In the genomic region with DNA sequence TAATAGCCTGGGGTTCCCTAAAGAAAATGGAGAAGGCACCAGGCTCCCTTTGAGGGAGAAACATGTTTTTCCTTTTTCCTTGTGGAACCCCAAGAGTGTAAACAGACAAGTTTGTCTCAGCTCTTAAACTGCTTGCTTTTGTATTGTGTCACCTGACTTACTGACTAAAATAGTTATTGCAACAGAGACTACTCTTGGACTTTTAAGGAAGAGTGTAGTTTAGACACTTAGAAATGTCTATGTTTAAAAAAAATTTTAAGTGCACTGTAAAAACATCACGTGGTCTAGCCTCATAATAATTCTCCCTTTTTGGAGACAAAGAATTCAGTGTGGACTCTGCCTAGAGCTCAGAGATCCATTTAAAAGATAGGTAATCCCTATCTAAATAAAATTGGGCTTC, we compare ENCODE assay signal across 19 cellular contexts.
A peak's percentile ranks its signal among the peaks of the same experiment; 100 is the strongest.
DNase-seq lines count a peak whose midpoint lies in the region; ATAC-seq lines count a peak whose summit lies in the region.
"Had no signal": no experiment of that assay in that cellular context is flagged by ENCODE, and none has a peak within 500 bp of the region (broad histone marks: within the 10 kb centered on the region; RNA-seq: fewer than 3 reads in every experiment).

No MANE protein-coding gene starts in this region.

- peaks cover 17% of the 10 kb centered on the region for H3K4me1 Mint-ChIP-seq in dendritic cell treated with granulocyte-macrophage colony-stimulating factor and Interleukin-4, amounts not matched to agents 40 ng/mL and 50 ng/mL, for 4 days (ENCODE audit: low read depth)
- H3K4me1 Mint-ChIP-seq: natural killer cell had no signal

- H3K14ac ChIP-seq in neuronal stem cell (ENCODE audit: low read length): no peak overlapping the region

- peak overlapping the region; percentile 5 for H2AFZ ChIP-seq in neuronal stem cell (ENCODE audit: low read length)
- H2AFZ ChIP-seq: PC-9 had no signal

- H3K9me3 Mint-ChIP-seq in dendritic cell treated with granulocyte-macrophage colony-stimulating factor and Interleukin-4, amounts not matched to agents 40 ng/mL and 50 ng/mL, for 4 days: peaks cover 12% of the 10 kb centered on the region

- no peak overlapping the region for H2BK15ac ChIP-seq in neuronal stem cell (ENCODE audit: low read length)

- H4K91ac ChIP-seq in neuronal stem cell (ENCODE audit: low read depth, low read length, poor library complexity): no peak overlapping the region

- no peaks in the 10 kb centered on the region for H3K36me3 ChIP-seq in neuronal stem cell (replicated peaks in 1 of 2; ENCODE audit: control insufficient read depth in 2 of 2, insufficient read depth in 2 of 2, low read length in 2 of 2)

- no peak overlapping the region for H4K8ac ChIP-seq in neuronal stem cell (ENCODE audit: low read depth, low read length)

- no peak for ATAC-seq in HG02798 (IDR thresholded peaks at IDR 0.05; ENCODE audit: poor library complexity, unreplicated experiment)
- ATAC-seq: activated T-cell treated with anti-CD3 and anti-CD28 coated beads, Interleukin-2, amount 50 U/mL, for 72 hours; left ventricle myocardium superior; natural killer cell had no signal

- no peak overlapping the region for H3K18ac ChIP-seq in neuronal stem cell (ENCODE audit: low read length)

- H3K27ac ChIP-seq in neuronal stem cell (replicated peaks; ENCODE audit: low read length): no peak overlapping the region
- H3K27ac ChIP-seq: 22Rv1, C4-2B, PC-9 had no signal

- no peak overlapping the region for H3K4me2 ChIP-seq in neuronal stem cell (ENCODE audit: insufficient read depth, low read length, poor library complexity, severe bottlenecking)
- H3K4me2 ChIP-seq: PC-9 had no signal

- no peak overlapping the region for H3K4ac ChIP-seq in neuronal stem cell (ENCODE audit: low read length)

- H3K27me3 Mint-ChIP-seq in dendritic cell treated with granulocyte-macrophage colony-stimulating factor and Interleukin-4, amounts not matched to agents 40 ng/mL and 50 ng/mL, for 4 days: no peaks in the 10 kb centered on the region
- H3K27me3 Mint-ChIP-seq: activated CD4-positive, alpha-beta memory T cell treated with anti-CD3 and anti-CD28 coated beads for 36 hours had no signal

- H3K36me3 Mint-ChIP-seq in dendritic cell treated with granulocyte-macrophage colony-stimulating factor and Interleukin-4, amounts not matched to agents 40 ng/mL and 50 ng/mL, for 4 days (ENCODE audit: low read depth): no peaks in the 10 kb centered on the region
- H3K36me3 Mint-ChIP-seq: activated naive CD8-positive, alpha-beta T cell treated with anti-CD3 and anti-CD28 coated beads, Interleukin-2, amount 10 ng/mL, durations not matched to agents 7 days and 5 days; natural killer cell had no signal

- intact Hi-C loops in dendritic cell treated with granulocyte-macrophage colony-stimulating factor and Interleukin-4, amounts not matched to agents 40 ng/mL and 50 ng/mL, for 4 days (cut with micrococcal nuclease): no loop called here

- no peak overlapping the region for H2BK12ac ChIP-seq in neuronal stem cell (ENCODE audit: low read length)

- H2AK5ac ChIP-seq in neuronal stem cell (ENCODE audit: low read depth, low read length): no peak overlapping the region

- H2BK5ac ChIP-seq in neuronal stem cell (ENCODE audit: low read length): no peak overlapping the region

- no peak overlapping the region for H3K23ac ChIP-seq in neuronal stem cell (ENCODE audit: low read depth, low read length, poor library complexity)

- peak overlapping the region; percentile 73 for H3K27ac Mint-ChIP-seq in dendritic cell treated with granulocyte-macrophage colony-stimulating factor and Interleukin-4, amounts not matched to agents 40 ng/mL and 50 ng/mL, for 4 days
- H3K27ac Mint-ChIP-seq: activated CD4-positive, alpha-beta memory T cell treated with anti-CD3 and anti-CD28 coated beads for 36 hours; activated naive CD8-positive, alpha-beta T cell treated with anti-CD3 and anti-CD28 coated beads, Interleukin-2, amount 10 ng/mL, durations not matched to agents 7 days and 5 days; activated T-cell treated with anti-CD3 and anti-CD28 coated beads, Interleukin-2, amount 50 U/mL, for 72 hours; natural killer cell had no signal

- no peak overlapping the region for H2BK120ac ChIP-seq in neuronal stem cell (ENCODE audit: low read depth, low read length)

- H3K4me3 ChIP-seq in neuronal stem cell (ENCODE audit: low read length in 2 of 2): no peak overlapping the region
- H3K4me3 ChIP-seq: PC-9 had no signal

- WGBS in neuronal stem cell (ENCODE audit: extremely low coverage in 2 of 2, insufficient read length in 2 of 2, insufficient replicate concordance in 1 of 2), 2 donors: no CpG with 5 or more reads among the region's 1 CpG

- DNase-seq in SIG-M5 treated with dmso at 0.1 percent for 504 hours (lab: John Stamatoyannopoulos, UW; ENCODE audit: unreplicated experiment) (peak; percentile 67), SIG-M5 (lab: John Stamatoyannopoulos, UW) (no peak), neuronal stem cell (ENCODE audit: low spot score) (no peak), T-helper 9 cell (no peak), RPMI8226 (no peak)
- DNase-seq in activated CD8-positive, alpha-beta memory T cell treated with anti-CD3 and anti-CD28 coated beads for 24 hours: no peak
- DNase-seq: activated CD4-positive, alpha-beta memory T cell treated with anti-CD3 and anti-CD28 coated beads for 36 hours; activated naive CD8-positive, alpha-beta T cell treated with anti-CD3 and anti-CD28 coated beads, Interleukin-2, amount 10 ng/mL, durations not matched to agents 7 days and 5 days; activated T-cell treated with anti-CD3 and anti-CD28 coated beads, Interleukin-2, amount 50 U/mL, for 72 hours; effector CD8-positive, alpha-beta T cell; left ventricle myocardium superior; natural killer cell; NCI-H2029 treated with DMSO at 0.1 percent for 48 hours; NCI-H510A; PC-9 had no signal

- H3K4me1 ChIP-seq in neuronal stem cell (ENCODE audit: control insufficient read depth in 2 of 2, insufficient read depth in 1 of 2, low read depth in 1 of 2, low read length in 2 of 2): no peaks in the 10 kb centered on the region

- no peaks in the 10 kb centered on the region for H3K27me3 ChIP-seq in neuronal stem cell (ENCODE audit: control insufficient read depth in 3 of 3, insufficient read depth in 3 of 3, low read depth in 1 of 3, low read length in 3 of 3)

- no peaks in the 10 kb centered on the region for H3K9me3 ChIP-seq in neuronal stem cell (replicated peaks in 1 of 2; ENCODE audit: control insufficient read depth in 2 of 2, insufficient read depth in 1 of 2, low read depth in 1 of 2, low read length in 2 of 2)

- no peak overlapping the region for H3K4me3 Mint-ChIP-seq in dendritic cell treated with granulocyte-macrophage colony-stimulating factor and Interleukin-4, amounts not matched to agents 40 ng/mL and 50 ng/mL, for 4 days
- H3K4me3 Mint-ChIP-seq: activated CD4-positive, alpha-beta memory T cell treated with anti-CD3 and anti-CD28 coated beads for 36 hours; activated naive CD8-positive, alpha-beta T cell treated with anti-CD3 and anti-CD28 coated beads, Interleukin-2, amount 10 ng/mL, durations not matched to agents 7 days and 5 days; activated T-cell treated with anti-CD3 and anti-CD28 coated beads, Interleukin-2, amount 50 U/mL, for 72 hours; natural killer cell had no signal

- H3K79me1 ChIP-seq in neuronal stem cell (ENCODE audit: low read depth, low read length): no peaks in the 10 kb centered on the region

- H3K9ac ChIP-seq in neuronal stem cell (ENCODE audit: low read depth, low read length, poor library complexity): no peak overlapping the region
